2 cellular contexts compared by ENCODE assay signal in the genomic region with DNA sequence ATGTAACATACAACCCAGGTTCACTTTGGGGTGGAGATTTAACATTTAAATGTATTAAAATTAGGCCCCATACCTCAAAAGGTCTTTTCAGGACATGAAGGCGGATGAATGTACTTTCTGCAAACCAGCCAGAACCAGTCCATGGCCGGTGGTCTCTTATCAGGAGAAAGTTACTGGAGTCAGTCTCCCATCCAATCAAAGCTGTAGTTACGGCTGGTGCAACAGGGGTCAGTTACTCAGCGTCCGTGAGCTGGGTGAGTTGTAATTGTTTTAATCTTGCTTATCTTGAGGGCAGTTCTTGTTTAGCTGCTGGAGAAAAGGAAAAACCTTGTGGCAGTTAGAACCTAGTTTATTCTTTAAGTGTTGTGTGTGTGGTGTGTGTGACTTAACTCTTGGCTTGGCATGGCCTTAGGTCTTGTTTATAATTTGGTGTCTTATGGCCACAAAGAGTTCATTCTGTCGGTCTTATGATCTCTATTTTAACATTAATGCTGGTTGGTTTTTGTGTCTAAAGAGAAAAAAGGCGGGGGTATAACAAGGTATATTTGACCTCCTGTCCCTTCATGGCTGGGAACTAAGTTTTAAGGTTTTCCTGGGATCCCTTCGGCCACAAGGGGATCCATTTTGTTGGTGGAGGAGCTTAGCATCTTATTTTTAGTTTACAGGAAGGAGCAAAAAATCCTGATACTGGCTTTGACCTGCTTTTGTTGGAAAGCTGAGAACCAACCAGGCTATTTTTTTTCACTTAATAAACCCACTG.
TF ChIP-seq lines count a peak whose summit lies in the region.

No MANE protein-coding gene starts in this region.

TF ChIP-seq in GM23338, 12 proteins besides CTCF, POLR2A, EP300 and RAD21 (continued from another document):
- TF ChIP-seq, protein P1, sequence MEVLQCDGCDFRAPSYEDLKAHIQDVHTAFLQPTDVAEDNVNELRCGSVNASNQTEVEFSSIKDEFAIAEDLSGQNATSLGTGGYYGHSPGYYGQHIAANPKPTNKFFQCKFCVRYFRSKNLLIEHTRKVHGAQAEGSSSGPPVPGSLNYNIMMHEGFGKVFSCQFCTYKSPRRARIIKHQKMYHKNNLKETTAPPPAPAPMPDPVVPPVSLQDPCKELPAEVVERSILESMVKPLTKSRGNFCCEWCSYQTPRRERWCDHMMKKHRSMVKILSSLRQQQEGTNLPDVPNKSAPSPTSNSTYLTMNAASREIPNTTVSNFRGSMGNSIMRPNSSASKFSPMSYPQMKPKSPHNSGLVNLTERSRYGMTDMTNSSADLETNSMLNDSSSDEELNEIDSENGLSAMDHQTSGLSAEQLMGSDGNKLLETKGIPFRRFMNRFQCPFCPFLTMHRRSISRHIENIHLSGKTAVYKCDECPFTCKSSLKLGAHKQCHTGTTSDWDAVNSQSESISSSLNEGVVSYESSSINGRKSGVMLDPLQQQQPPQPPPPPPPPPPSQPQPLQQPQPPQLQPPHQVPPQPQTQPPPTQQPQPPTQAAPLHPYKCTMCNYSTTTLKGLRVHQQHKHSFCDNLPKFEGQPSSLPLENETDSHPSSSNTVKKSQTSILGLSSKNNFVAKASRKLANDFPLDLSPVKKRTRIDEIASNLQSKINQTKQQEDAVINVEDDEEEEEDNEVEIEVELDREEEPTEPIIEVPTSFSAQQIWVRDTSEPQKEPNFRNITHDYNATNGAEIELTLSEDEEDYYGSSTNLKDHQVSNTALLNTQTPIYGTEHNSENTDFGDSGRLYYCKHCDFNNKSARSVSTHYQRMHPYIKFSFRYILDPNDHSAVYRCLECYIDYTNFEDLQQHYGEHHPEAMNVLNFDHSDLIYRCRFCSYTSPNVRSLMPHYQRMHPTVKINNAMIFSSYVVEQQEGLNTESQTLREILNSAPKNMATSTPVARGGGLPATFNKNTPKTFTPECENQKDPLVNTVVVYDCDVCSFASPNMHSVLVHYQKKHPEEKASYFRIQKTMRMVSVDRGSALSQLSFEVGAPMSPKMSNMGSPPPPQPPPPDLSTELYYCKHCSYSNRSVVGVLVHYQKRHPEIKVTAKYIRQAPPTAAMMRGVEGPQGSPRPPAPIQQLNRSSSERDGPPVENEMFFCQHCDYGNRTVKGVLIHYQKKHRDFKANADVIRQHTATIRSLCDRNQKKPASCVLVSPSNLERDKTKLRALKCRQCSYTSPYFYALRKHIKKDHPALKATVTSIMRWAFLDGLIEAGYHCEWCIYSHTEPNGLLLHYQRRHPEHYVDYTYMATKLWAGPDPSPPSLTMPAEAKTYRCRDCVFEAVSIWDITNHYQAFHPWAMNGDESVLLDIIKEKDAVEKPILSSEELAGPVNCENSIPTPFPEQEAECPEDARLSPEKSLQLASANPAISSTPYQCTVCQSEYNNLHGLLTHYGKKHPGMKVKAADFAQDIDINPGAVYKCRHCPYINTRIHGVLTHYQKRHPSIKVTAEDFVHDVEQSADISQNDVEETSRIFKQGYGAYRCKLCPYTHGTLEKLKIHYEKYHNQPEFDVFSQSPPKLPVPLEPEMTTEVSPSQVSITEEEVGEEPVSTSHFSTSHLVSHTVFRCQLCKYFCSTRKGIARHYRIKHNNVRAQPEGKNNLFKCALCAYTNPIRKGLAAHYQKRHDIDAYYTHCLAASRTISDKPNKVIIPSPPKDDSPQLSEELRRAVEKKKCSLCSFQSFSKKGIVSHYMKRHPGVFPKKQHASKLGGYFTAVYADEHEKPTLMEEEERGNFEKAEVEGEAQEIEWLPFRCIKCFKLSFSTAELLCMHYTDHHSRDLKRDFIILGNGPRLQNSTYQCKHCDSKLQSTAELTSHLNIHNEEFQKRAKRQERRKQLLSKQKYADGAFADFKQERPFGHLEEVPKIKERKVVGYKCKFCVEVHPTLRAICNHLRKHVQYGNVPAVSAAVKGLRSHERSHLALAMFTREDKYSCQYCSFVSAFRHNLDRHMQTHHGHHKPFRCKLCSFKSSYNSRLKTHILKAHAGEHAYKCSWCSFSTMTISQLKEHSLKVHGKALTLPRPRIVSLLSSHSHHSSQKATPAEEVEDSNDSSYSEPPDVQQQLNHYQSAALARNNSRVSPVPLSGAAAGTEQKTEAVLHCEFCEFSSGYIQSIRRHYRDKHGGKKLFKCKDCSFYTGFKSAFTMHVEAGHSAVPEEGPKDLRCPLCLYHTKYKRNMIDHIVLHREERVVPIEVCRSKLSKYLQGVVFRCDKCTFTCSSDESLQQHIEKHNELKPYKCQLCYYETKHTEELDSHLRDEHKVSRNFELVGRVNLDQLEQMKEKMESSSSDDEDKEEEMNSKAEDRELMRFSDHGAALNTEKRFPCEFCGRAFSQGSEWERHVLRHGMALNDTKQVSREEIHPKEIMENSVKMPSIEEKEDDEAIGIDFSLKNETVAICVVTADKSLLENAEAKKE (CRISPR knock-in tag; IDR thresholded peaks at IDR 0.05): no peak
- TF ChIP-seq CREB1 (CRISPR knock-in tag; IDR thresholded peaks at IDR 0.05; ENCODE audit: low read depth): no peak
- TF ChIP-seq EZH2 (IDR thresholded peaks at IDR 0.05; ENCODE audit: low read depth, unreplicated experiment): no peak

TF ChIP-seq in K562, 482 proteins besides CTCF, POLR2A, EP300 and RAD21 (continued from another document and continues in another):
- TF ChIP-seq, protein P2, sequence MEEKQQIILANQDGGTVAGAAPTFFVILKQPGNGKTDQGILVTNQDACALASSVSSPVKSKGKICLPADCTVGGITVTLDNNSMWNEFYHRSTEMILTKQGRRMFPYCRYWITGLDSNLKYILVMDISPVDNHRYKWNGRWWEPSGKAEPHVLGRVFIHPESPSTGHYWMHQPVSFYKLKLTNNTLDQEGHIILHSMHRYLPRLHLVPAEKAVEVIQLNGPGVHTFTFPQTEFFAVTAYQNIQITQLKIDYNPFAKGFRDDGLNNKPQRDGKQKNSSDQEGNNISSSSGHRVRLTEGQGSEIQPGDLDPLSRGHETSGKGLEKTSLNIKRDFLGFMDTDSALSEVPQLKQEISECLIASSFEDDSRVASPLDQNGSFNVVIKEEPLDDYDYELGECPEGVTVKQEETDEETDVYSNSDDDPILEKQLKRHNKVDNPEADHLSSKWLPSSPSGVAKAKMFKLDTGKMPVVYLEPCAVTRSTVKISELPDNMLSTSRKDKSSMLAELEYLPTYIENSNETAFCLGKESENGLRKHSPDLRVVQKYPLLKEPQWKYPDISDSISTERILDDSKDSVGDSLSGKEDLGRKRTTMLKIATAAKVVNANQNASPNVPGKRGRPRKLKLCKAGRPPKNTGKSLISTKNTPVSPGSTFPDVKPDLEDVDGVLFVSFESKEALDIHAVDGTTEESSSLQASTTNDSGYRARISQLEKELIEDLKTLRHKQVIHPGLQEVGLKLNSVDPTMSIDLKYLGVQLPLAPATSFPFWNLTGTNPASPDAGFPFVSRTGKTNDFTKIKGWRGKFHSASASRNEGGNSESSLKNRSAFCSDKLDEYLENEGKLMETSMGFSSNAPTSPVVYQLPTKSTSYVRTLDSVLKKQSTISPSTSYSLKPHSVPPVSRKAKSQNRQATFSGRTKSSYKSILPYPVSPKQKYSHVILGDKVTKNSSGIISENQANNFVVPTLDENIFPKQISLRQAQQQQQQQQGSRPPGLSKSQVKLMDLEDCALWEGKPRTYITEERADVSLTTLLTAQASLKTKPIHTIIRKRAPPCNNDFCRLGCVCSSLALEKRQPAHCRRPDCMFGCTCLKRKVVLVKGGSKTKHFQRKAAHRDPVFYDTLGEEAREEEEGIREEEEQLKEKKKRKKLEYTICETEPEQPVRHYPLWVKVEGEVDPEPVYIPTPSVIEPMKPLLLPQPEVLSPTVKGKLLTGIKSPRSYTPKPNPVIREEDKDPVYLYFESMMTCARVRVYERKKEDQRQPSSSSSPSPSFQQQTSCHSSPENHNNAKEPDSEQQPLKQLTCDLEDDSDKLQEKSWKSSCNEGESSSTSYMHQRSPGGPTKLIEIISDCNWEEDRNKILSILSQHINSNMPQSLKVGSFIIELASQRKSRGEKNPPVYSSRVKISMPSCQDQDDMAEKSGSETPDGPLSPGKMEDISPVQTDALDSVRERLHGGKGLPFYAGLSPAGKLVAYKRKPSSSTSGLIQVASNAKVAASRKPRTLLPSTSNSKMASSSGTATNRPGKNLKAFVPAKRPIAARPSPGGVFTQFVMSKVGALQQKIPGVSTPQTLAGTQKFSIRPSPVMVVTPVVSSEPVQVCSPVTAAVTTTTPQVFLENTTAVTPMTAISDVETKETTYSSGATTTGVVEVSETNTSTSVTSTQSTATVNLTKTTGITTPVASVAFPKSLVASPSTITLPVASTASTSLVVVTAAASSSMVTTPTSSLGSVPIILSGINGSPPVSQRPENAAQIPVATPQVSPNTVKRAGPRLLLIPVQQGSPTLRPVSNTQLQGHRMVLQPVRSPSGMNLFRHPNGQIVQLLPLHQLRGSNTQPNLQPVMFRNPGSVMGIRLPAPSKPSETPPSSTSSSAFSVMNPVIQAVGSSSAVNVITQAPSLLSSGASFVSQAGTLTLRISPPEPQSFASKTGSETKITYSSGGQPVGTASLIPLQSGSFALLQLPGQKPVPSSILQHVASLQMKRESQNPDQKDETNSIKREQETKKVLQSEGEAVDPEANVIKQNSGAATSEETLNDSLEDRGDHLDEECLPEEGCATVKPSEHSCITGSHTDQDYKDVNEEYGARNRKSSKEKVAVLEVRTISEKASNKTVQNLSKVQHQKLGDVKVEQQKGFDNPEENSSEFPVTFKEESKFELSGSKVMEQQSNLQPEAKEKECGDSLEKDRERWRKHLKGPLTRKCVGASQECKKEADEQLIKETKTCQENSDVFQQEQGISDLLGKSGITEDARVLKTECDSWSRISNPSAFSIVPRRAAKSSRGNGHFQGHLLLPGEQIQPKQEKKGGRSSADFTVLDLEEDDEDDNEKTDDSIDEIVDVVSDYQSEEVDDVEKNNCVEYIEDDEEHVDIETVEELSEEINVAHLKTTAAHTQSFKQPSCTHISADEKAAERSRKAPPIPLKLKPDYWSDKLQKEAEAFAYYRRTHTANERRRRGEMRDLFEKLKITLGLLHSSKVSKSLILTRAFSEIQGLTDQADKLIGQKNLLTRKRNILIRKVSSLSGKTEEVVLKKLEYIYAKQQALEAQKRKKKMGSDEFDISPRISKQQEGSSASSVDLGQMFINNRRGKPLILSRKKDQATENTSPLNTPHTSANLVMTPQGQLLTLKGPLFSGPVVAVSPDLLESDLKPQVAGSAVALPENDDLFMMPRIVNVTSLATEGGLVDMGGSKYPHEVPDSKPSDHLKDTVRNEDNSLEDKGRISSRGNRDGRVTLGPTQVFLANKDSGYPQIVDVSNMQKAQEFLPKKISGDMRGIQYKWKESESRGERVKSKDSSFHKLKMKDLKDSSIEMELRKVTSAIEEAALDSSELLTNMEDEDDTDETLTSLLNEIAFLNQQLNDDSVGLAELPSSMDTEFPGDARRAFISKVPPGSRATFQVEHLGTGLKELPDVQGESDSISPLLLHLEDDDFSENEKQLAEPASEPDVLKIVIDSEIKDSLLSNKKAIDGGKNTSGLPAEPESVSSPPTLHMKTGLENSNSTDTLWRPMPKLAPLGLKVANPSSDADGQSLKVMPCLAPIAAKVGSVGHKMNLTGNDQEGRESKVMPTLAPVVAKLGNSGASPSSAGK (IDR thresholded peaks at IDR 0.05): peak; percentile 62; the same call in 1 of the 2 replicates
- TF ChIP-seq ZNF696 (CRISPR knock-in tag; conservative IDR thresholded peaks at IDR 0.05) (no peak), CSDE1 (IDR thresholded peaks at IDR 0.05) (no peak), SNIP1 (IDR thresholded peaks at IDR 0.05; ENCODE audit: low read depth) (no peak), CBX5 (IDR thresholded peaks at IDR 0.05; ENCODE audit: borderline replicate concordance, low read depth) (no peak), FOXK1 (CRISPR knock-in tag; IDR thresholded peaks at IDR 0.05; ENCODE audit: borderline replicate concordance) (no peak), MAZ (CRISPR knock-in tag; conservative IDR thresholded peaks at IDR 0.05 in 1 of 2, IDR thresholded peaks at IDR 0.05 in 1 of 2) (peak in 1 of 2 experiments; percentile 51; a peak in 2 of 4 replicates), NCOR1 (IDR thresholded peaks at IDR 0.05) (peak; percentile 74), CREB1 (IDR thresholded peaks at IDR 0.05) (no peak), CREB1 (CRISPR knock-in tag; IDR thresholded peaks at IDR 0.05) (no peak), MCM2 (IDR thresholded peaks at IDR 0.05; ENCODE audit: low read depth) (no peak), ZKSCAN3 (CRISPR knock-in tag; IDR thresholded peaks at IDR 0.05) (no peak), PPARD (CRISPR knock-in tag; IDR thresholded peaks at IDR 0.05) (no peak), HMGN3 (IDR thresholded peaks at IDR 0.05; ENCODE audit: borderline replicate concordance, extremely low read depth, insufficient read length, low read depth, low read length) (no peak), RFX7 (CRISPR knock-in tag; IDR thresholded peaks at IDR 0.05) (no peak), OTX1 (CRISPR knock-in tag; IDR thresholded peaks at IDR 0.05) (peak; percentile 78), TARDBP (IDR thresholded peaks at IDR 0.05) (peak; percentile 52; the same call in 1 of the 2 replicates), SMARCE1 (IDR thresholded peaks at IDR 0.05) (peak; percentile 79)
- TF ChIP-seq, protein P3, sequence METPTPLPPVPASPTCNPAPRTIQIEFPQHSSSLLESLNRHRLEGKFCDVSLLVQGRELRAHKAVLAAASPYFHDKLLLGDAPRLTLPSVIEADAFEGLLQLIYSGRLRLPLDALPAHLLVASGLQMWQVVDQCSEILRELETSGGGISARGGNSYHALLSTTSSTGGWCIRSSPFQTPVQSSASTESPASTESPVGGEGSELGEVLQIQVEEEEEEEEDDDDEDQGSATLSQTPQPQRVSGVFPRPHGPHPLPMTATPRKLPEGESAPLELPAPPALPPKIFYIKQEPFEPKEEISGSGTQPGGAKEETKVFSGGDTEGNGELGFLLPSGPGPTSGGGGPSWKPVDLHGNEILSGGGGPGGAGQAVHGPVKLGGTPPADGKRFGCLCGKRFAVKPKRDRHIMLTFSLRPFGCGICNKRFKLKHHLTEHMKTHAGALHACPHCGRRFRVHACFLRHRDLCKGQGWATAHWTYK (CRISPR knock-in tag; IDR thresholded peaks at IDR 0.05): peak; percentile 84
- TF ChIP-seq, protein P4, sequence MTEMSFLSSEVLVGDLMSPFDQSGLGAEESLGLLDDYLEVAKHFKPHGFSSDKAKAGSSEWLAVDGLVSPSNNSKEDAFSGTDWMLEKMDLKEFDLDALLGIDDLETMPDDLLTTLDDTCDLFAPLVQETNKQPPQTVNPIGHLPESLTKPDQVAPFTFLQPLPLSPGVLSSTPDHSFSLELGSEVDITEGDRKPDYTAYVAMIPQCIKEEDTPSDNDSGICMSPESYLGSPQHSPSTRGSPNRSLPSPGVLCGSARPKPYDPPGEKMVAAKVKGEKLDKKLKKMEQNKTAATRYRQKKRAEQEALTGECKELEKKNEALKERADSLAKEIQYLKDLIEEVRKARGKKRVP (CRISPR knock-in tag; IDR thresholded peaks at IDR 0.05): peak; percentile 84
- TF ChIP-seq, protein P5, sequence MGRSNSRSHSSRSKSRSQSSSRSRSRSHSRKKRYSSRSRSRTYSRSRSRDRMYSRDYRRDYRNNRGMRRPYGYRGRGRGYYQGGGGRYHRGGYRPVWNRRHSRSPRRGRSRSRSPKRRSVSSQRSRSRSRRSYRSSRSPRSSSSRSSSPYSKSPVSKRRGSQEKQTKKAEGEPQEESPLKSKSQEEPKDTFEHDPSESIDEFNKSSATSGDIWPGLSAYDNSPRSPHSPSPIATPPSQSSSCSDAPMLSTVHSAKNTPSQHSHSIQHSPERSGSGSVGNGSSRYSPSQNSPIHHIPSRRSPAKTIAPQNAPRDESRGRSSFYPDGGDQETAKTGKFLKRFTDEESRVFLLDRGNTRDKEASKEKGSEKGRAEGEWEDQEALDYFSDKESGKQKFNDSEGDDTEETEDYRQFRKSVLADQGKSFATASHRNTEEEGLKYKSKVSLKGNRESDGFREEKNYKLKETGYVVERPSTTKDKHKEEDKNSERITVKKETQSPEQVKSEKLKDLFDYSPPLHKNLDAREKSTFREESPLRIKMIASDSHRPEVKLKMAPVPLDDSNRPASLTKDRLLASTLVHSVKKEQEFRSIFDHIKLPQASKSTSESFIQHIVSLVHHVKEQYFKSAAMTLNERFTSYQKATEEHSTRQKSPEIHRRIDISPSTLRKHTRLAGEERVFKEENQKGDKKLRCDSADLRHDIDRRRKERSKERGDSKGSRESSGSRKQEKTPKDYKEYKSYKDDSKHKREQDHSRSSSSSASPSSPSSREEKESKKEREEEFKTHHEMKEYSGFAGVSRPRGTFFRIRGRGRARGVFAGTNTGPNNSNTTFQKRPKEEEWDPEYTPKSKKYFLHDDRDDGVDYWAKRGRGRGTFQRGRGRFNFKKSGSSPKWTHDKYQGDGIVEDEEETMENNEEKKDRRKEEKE (IDR thresholded peaks at IDR 0.05; ENCODE audit: borderline replicate concordance in 1 of 2, control insufficient read depth in 1 of 2, low read depth in 2 of 2, low read length in 1 of 2): no peak
